ENCODE assay signal across 1 cellular context in the genomic region with DNA sequence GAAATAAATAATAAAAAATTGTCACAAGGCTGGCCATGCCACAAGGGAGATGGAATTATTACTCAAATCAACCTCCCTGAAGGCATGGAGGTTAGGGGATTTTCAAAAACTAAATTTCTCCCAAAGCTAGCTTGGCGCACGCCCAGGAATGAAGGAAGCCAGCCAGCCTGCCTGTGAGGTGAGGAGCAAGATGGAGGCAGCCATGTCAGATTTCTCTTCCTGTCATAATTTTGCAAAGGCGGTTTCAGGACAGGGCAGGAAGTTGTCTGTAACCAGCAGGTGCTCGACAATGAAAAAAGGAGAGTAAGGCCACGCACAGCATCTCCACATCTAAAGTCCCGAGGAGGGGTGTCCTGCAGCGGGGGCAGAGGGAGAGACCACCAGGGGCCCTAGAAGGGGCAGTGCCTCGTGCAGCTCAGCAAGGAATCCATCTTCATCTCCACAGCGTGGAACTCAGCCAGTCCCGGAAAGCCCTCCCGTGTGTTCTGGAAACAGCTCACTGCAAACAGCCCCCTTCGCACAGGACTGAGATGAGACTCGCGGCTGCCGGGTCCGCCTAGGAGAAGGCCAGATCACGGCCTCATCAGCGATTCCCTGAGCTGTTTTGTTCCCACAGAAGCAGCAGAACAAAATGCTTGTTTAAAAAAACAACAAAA.
TF ChIP-seq lines count a peak whose summit lies in the region.

No MANE protein-coding gene starts in this region.

TF ChIP-seq in A549, 52 proteins besides CTCF, POLR2A, EP300 and RAD21 (continued from another document):
- TF ChIP-seq KDM1A (IDR thresholded peaks at IDR 0.05; ENCODE audit: low read depth), result no peak
